ENCODE assay signal across 8 cellular contexts in genomic region chrX:110795645-110796510, GRCh38. TPM values are rescaled to one million over a fixed set of nuclear protein-coding genes. Genes with fewer than 3 reads are reported as not detected.
A peak's percentile ranks its signal among the peaks of the same experiment; 100 is the strongest.
DNase-seq lines count a peak whose midpoint lies in the region; ATAC-seq and TF ChIP-seq lines count a peak whose summit lies in the region.

TSS of gene CHRDL1 (minus strand) at chrX:110795817. CDS start at chrX:110792181, 3,636 bp downstream.

- DNase-seq in H7 (peak; percentile 87), Peyer's patch (peak in 2 of 3 donors; percentile 21 to 45), foreskin fibroblast (peak in 1 of 2 donors; percentile 41), nucleus accumbens (lab: John Stamatoyannopoulos, UW) (peak in 38 of 56 donors; percentile 0 to 56 (median 7)), SKM-1 (lab: John Stamatoyannopoulos, UW; ENCODE audit: unreplicated experiment) (no peak)
- DNase-seq in activated T-cell treated with anti-CD3 and anti-CD28 coated beads, Interleukin-2, amount 50 U/mL, for 1 hour, result no peak

- H3K27ac ChIP-seq in Peyer's patch, result no peak within 1 kb of the TSS

- no peak for TF ChIP-seq CTCF in Peyer's patch (IDR thresholded peaks at IDR 0.05)
- no peak for TF ChIP-seq CTCF in foreskin fibroblast (IDR thresholded peaks at IDR 0.05; ENCODE audit: low read depth, low read length)

- TF ChIP-seq POLR2A in Peyer's patch (IDR thresholded peaks at IDR 0.05), result no peak

- ATAC-seq in GM19467 (IDR thresholded peaks at IDR 0.05; ENCODE audit: unreplicated experiment) (no peak), GM21515 (IDR thresholded peaks at IDR 0.05; ENCODE audit: unreplicated experiment) (no peak)

- H3K4me3 ChIP-seq in H7 (ENCODE audit: insufficient read depth, low read depth, low read length), result peak within 1 kb of the TSS; percentile 62
- peak within 1 kb of the TSS in 2 of 4 donors; percentile 26 to 34 for H3K4me3 ChIP-seq in Peyer's patch
- peak within 1 kb of the TSS; percentile 42 to 54 for H3K4me3 ChIP-seq in foreskin fibroblast (ENCODE audit: low read depth in 1 of 2, low read length in 2 of 2)

- no peaks in the 10 kb centered on the region for H3K9me3 ChIP-seq in Peyer's patch

- H3K36me3 ChIP-seq in H7 (replicated peaks; ENCODE audit: control insufficient read depth, insufficient read depth, low read length), result no peaks in the 10 kb centered on the region
- no peaks in the 10 kb centered on the region for H3K36me3 ChIP-seq in Peyer's patch

- no peaks in the 10 kb centered on the region for H3K4me1 ChIP-seq in Peyer's patch

- H3K27me3 ChIP-seq in H7 (ENCODE audit: control insufficient read depth, insufficient read depth, low read length) (peaks cover 5% of the 10 kb centered on the region; the same call in 1 of the 2 replicates), Peyer's patch (no peaks in the 10 kb centered on the region)

RNA-seq across cellular contexts. Expression of gene CHRDL1, which starts in this region (rescaled TPM):
- 7.1 and 7.3 TPM in 2 replicates for total RNA-seq in H7 (2014; rRNA removed; shearing (Covaris generic))
- 10 to 100 TPM in 1 of 4 donors, 1 to 10 TPM in 3; 4.1 to 12.5 (median 7.6) TPM for total RNA-seq in Peyer's patch

Comparison
In these comparisons a context has a peak if more than half of its experiments do, and no peak if none do; other contexts are left out.
1. DNase-seq: peak in H7 (single experiment), Peyer's patch (2 of 3) and nucleus accumbens (38 of 56); none in SKM-1 (single experiment) and activated T-cell treated with anti-CD3 and anti-CD28 coated beads, Interleukin-2, amount 50 U/mL, for 1 hour (single experiment).